10 cellular contexts compared by ENCODE assay signal in the genomic region with DNA sequence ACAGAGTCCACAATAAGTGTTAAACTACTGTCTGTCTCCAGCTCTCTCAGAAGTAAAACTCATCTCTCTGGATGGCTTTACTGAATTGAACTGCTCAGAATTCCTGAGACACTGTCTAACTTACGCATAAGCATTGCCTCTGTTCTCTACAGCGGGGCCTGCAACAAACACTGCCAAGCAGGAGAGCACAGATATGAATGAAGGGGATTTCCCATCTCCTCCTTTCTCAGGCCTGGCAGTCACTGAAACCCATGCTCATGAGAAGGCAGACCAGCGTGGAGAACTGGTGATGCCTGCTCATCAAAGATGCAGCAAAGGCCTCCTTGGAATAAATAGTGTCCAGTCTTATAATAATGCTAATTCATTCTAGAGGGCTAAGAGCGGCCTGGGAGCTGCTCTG. TPM values are rescaled to one million over a fixed set of nuclear protein-coding genes. Genes with fewer than 3 reads are reported as not detected.
DNase-seq lines count a peak whose midpoint lies in the region; ATAC-seq and TF ChIP-seq lines count a peak whose summit lies in the region.
"Had no signal": no experiment of that assay in that cellular context is flagged by ENCODE, and none has a peak within 500 bp of the region (broad histone marks: within the 10 kb centered on the region; RNA-seq: fewer than 3 reads in every experiment).

No MANE protein-coding gene starts in this region.

- H3K9me2 ChIP-seq in GM23338 (ENCODE audit: insufficient read depth) (0 out of 2 replicates have a peak, but pooled peaks cover 2% of the 10 kb centered on the region), OCI-LY7 (ENCODE audit: insufficient read depth, low read length) (no peaks in the 10 kb centered on the region), PC-9 (ENCODE audit: insufficient read depth) (no peaks in the 10 kb centered on the region)

- H3K27me3 ChIP-seq in GM23338 (ENCODE audit: insufficient read depth) (no peaks in the 10 kb centered on the region), PC-9 (ENCODE audit: insufficient read depth, low read depth) (no peaks in the 10 kb centered on the region), heart right ventricle (peaks cover 0 to 29% (median 0%) of the 10 kb centered on the region in 7 donors)
- no peaks in the 10 kb centered on the region for H3K27me3 ChIP-seq in naive thymus-derived CD4-positive, alpha-beta T cell (ENCODE audit: control insufficient read depth in 2 of 2, insufficient read depth in 2 of 2, low read length in 2 of 2)
- H3K27me3 ChIP-seq: right atrium auricular region had no signal

- H3K27ac ChIP-seq in GM23338 (ENCODE audit: low read depth): no peak overlapping the region
- peak overlapping the region; percentile 91 for H3K27ac ChIP-seq in naive thymus-derived CD4-positive, alpha-beta T cell (ENCODE audit: low read depth, low read length)
- no peak overlapping the region for H3K27ac ChIP-seq in OCI-LY7 (ENCODE audit: low read depth, low read length, poor library complexity, severe bottlenecking)
- no peak overlapping the region for H3K27ac ChIP-seq in PC-9
- H3K27ac ChIP-seq in heart right ventricle: no peak overlapping the region
- H3K27ac ChIP-seq: right atrium auricular region had no signal

- no peak overlapping the region for H3K4me2 ChIP-seq in GM23338
- no peak overlapping the region for H3K4me2 ChIP-seq in OCI-LY7 (ENCODE audit: low read length)
- no peak overlapping the region for H3K4me2 ChIP-seq in PC-9

- H3K36me3 ChIP-seq in GM23338 (ENCODE audit: insufficient read depth) (no peaks in the 10 kb centered on the region), OCI-LY7 (ENCODE audit: insufficient read depth, low read length) (no peaks in the 10 kb centered on the region), PC-9 (ENCODE audit: low read depth) (no peaks in the 10 kb centered on the region), heart right ventricle (no peaks in the 10 kb centered on the region)
- H3K36me3 ChIP-seq in naive thymus-derived CD4-positive, alpha-beta T cell (ENCODE audit: control insufficient read depth in 2 of 3, insufficient read depth in 3 of 3, low read length in 3 of 3): peaks cover 11 to 44% (median 16%) of the 10 kb centered on the region in 3 experiments
- H3K36me3 ChIP-seq: right atrium auricular region had no signal

- H3K4me1 ChIP-seq in GM23338 (ENCODE audit: insufficient read depth) (peaks cover 10% of the 10 kb centered on the region; the same call in 1 of the 2 replicates), OCI-LY7 (ENCODE audit: insufficient read depth, low read length, poor library complexity, severe bottlenecking) (no peaks in the 10 kb centered on the region), PC-9 (replicated peaks; ENCODE audit: insufficient read depth) (no peaks in the 10 kb centered on the region), heart right ventricle (peaks cover 0 to 44% (median 0%) of the 10 kb centered on the region in 9 donors)
- peaks cover 84 to 89% of the 10 kb centered on the region in 2 donors for H3K4me1 ChIP-seq in naive thymus-derived CD4-positive, alpha-beta T cell (ENCODE audit: control insufficient read depth in 2 of 2, insufficient read depth in 2 of 2, low read length in 2 of 2)

- POLR2A ChIA-PET in naive thymus-derived CD4-positive, alpha-beta T cell (lab: Charles Lee): interaction anchor here (1.0 to 2.8 kb wide), 9 partner anchors 10 to 136 kb away, joined by 3 to 12 read pairs (median 6); partner anchors contain the start of genes FAM98B and RASGRP1
- POLR2A ChIA-PET in OCI-LY7 (lab: Charles Lee) (interaction anchor here (0.9 kb wide), 1 partner anchor 11 kb away, joined by 11 read pairs; no protein-coding TSS in a partner anchor), PC-9 (lab: Charles Lee; ENCODE audit: unreplicated experiment) (no interaction called here)

- H3K4me3 ChIP-seq in GM23338 (no peak overlapping the region), OCI-LY7 (ENCODE audit: low read depth, low read length, poor library complexity, severe bottlenecking) (no peak overlapping the region), PC-9 (no peak overlapping the region), heart right ventricle (no peak overlapping the region)
- peak overlapping the region; percentile 19 for H3K4me3 ChIP-seq in naive thymus-derived CD4-positive, alpha-beta T cell (ENCODE audit: low read length)
- H3K4me3 ChIP-seq: right atrium auricular region had no signal

- H3K4me1 Mint-ChIP-seq in GM23338: peaks cover 17% of the 10 kb centered on the region; the same call in 2 of the 3 replicates
- H3K4me1 Mint-ChIP-seq in naive thymus-derived CD4-positive, alpha-beta T cell: peaks cover 62 to 95% (median 93%) of the 10 kb centered on the region in 7 donors
- H3K4me1 Mint-ChIP-seq in endothelial cell (ENCODE audit: unreplicated experiment): peaks cover 17% of the 10 kb centered on the region

- ATAC-seq in GM18508 (IDR thresholded peaks at IDR 0.05; ENCODE audit: insufficient read depth, unreplicated experiment) (peak; percentile 67), GM23338 (peak; percentile 37; the same call in 2 of the 3 replicates), heart right ventricle (no peak)
- peak; percentile 60 for ATAC-seq in naive thymus-derived CD4-positive, alpha-beta T cell

- H3K36me3 Mint-ChIP-seq in GM23338 (ENCODE audit: low read depth) (no peaks in the 10 kb centered on the region), endothelial cell (ENCODE audit: low read depth, unreplicated experiment) (no peaks in the 10 kb centered on the region)
- peaks cover 6 to 62% (median 42%) of the 10 kb centered on the region in 5 donors for H3K36me3 Mint-ChIP-seq in naive thymus-derived CD4-positive, alpha-beta T cell

- no peaks in the 10 kb centered on the region for H3K27me3 Mint-ChIP-seq in GM23338 (ENCODE audit: insufficient read depth, low read depth, poor library complexity)
- no peaks in the 10 kb centered on the region for H3K27me3 Mint-ChIP-seq in naive thymus-derived CD4-positive, alpha-beta T cell
- peaks cover 1% of the 10 kb centered on the region for H3K27me3 Mint-ChIP-seq in endothelial cell (ENCODE audit: unreplicated experiment)

- CTCF ChIA-PET in naive thymus-derived CD4-positive, alpha-beta T cell (lab: Charles Lee): interaction anchor here (1.0 to 5.2 kb wide), 5 partner anchors 9 to 135 kb away, joined by 3 to 26 read pairs (median 4); partner anchors contain the start of gene RASGRP1
- CTCF ChIA-PET in OCI-LY7 (lab: Charles Lee; ENCODE audit: unreplicated experiment) (no interaction called here), PC-9 (lab: Charles Lee) (no interaction called here)

- no TSS peak for BruUV-seq in OCI-LY7 (replicated peaks; lab: Mats Ljungman, UMichigan)
- no TSS peak for BruUV-seq in PC-9 (replicated peaks; lab: Mats Ljungman, UMichigan)

- H2AFZ ChIP-seq in GM23338 (no peak overlapping the region), OCI-LY7 (ENCODE audit: low read length) (no peak overlapping the region), PC-9 (no peak overlapping the region)

- no peaks in the 10 kb centered on the region for H3K9me3 ChIP-seq in naive thymus-derived CD4-positive, alpha-beta T cell (ENCODE audit: control insufficient read depth in 2 of 3, low read length in 3 of 3)
- H3K9me3 ChIP-seq in OCI-LY7 (ENCODE audit: low read length): no peaks in the 10 kb centered on the region
- H3K9me3 ChIP-seq in PC-9 (ENCODE audit: insufficient read depth, low read depth): no peaks in the 10 kb centered on the region
- H3K9me3 ChIP-seq in heart right ventricle: no peaks in the 10 kb centered on the region
- H3K9me3 ChIP-seq: right atrium auricular region had no signal

- intact Hi-C loops in naive thymus-derived CD4-positive, alpha-beta T cell (cut with micrococcal nuclease): loop anchor here in 1 of 2 donors (2.0 to 5.0 kb wide), 2 partner anchors 16 to 42 kb away; no protein-coding TSS in a partner anchor
- intact Hi-C loops in OCI-LY7 (cut with micrococcal nuclease; ENCODE audit: unreplicated experiment): no loop called here
- intact Hi-C loops in PC-9 (cut with micrococcal nuclease; ENCODE audit: unreplicated experiment): no loop called here
- intact Hi-C loops in heart right ventricle (cut with DNase I): loop anchor here in 2 of 10 donors (10.0 kb wide), 3 partner anchors 90 to 100 kb away; no protein-coding TSS in a partner anchor

- H3K4me3 Mint-ChIP-seq in GM23338 (no peak overlapping the region), endothelial cell (ENCODE audit: unreplicated experiment) (no peak overlapping the region)
- H3K4me3 Mint-ChIP-seq in naive thymus-derived CD4-positive, alpha-beta T cell: peak overlapping the region; percentile 19 to 97 (median 72)

- H3K27ac Mint-ChIP-seq in GM23338: no peak overlapping the region
- peak overlapping the region; percentile 73 to 98 (median 89) for H3K27ac Mint-ChIP-seq in naive thymus-derived CD4-positive, alpha-beta T cell
- no peak overlapping the region for H3K27ac Mint-ChIP-seq in endothelial cell (ENCODE audit: unreplicated experiment)

- H3K9me3 Mint-ChIP-seq in GM23338: no peaks in the 10 kb centered on the region
- no peaks in the 10 kb centered on the region for H3K9me3 Mint-ChIP-seq in naive thymus-derived CD4-positive, alpha-beta T cell
- no peaks in the 10 kb centered on the region for H3K9me3 Mint-ChIP-seq in endothelial cell (ENCODE audit: unreplicated experiment)

- TF ChIP-seq CTCF in GM23338 (conservative IDR thresholded peaks at IDR 0.05; ENCODE audit: low read depth in 2 of 2) (no peak), endothelial cell (IDR thresholded peaks at IDR 0.05; ENCODE audit: unreplicated experiment) (no peak), OCI-LY7 (conservative IDR thresholded peaks at IDR 0.05; ENCODE audit: low read length) (no peak), PC-9 (conservative IDR thresholded peaks at IDR 0.05) (no peak), heart right ventricle (IDR thresholded peaks at IDR 0.05) (no peak)

- no peaks in the 10 kb centered on the region for H3F3A ChIP-seq in GM23338 (replicated peaks; ENCODE audit: low read depth)
- no peaks in the 10 kb centered on the region for H3F3A ChIP-seq in PC-9 (ENCODE audit: insufficient read depth, low read depth)

- H4K20me1 ChIP-seq in GM23338 (replicated peaks; ENCODE audit: insufficient read depth): no peaks in the 10 kb centered on the region
- no peaks in the 10 kb centered on the region; the same call in 1 of the 2 replicates for H4K20me1 ChIP-seq in OCI-LY7 (ENCODE audit: insufficient read depth, low read length)
- no peaks in the 10 kb centered on the region for H4K20me1 ChIP-seq in PC-9 (ENCODE audit: insufficient read depth)

- 75 to 85% methylated on average over 4 of the region's 4 CpGs for WGBS in heart right ventricle, 2 donors

- H3K79me2 ChIP-seq in GM23338 (replicated peaks; ENCODE audit: insufficient read depth) (no peaks in the 10 kb centered on the region), OCI-LY7 (ENCODE audit: insufficient read depth, low read depth, low read length) (no peaks in the 10 kb centered on the region), PC-9 (ENCODE audit: low read depth) (no peaks in the 10 kb centered on the region)

- DNase-seq in GM23338 (ENCODE audit: low spot score): no peak
- DNase-seq in T-helper 9 cell: peak; percentile 33
- DNase-seq in naive thymus-derived CD4-positive, alpha-beta T cell: peak in 2 of 9 donors; percentile 30 to 41
- no peak for DNase-seq in endothelial cell (ENCODE audit: low spot score)
- DNase-seq in OCI-LY7 (ENCODE audit: low spot score): no peak
- DNase-seq in PC-9: no peak
- DNase-seq in heart right ventricle: no peak
- DNase-seq: RPMI8226 had no signal

RNA-seq across cellular contexts. Expression of gene RASGRP1, which starts 10.3 kb away (rescaled TPM):
- 1.1 and 1.2 TPM in 2 replicates for total RNA-seq in GM23338 (2014; rRNA removed; shearing (Covaris generic))
- polyA plus RNA-seq in GM23338 (2016; fragmentation: Nextera tagmentation; extraction: Ambion mirVana) (0.54 and 1.1 TPM in 2 replicates), heart right ventricle (under 1 TPM in 1 of 2 donors, not detected in 1; 0.04 TPM)
- total RNA-seq in naive thymus-derived CD4-positive, alpha-beta T cell: 100 to 1,000 TPM; 100 to 182 (median 101) TPM
- polyA plus RNA-seq in naive thymus-derived CD4-positive, alpha-beta T cell: 100 to 1,000 TPM in 1 of 2 donors, 10 to 100 TPM in 1; 77.6 to 113 TPM
- total RNA-seq in endothelial cell (ENCODE audit: unreplicated experiment) (0.49 TPM), OCI-LY7 (2022) (6.1 and 12.9 TPM in 2 replicates), PC-9 (2021) (0.39 and 1.5 TPM in 2 replicates), heart right ventricle (1 to 10 TPM in 1 of 10 donors, under 1 TPM in 9; 0.19 to 3.0 (median 0.50) TPM)
- 17.0 and 17.2 TPM in 2 replicates for total RNA-seq in OCI-LY7 (2014; rRNA removed; shearing (Covaris generic))

Comparison
In these comparisons a context has a peak if more than half of its experiments do, and no peak if none do; other contexts are left out.
1. ATAC-seq: peak in GM18508 (single experiment), GM23338 (single experiment) and naive thymus-derived CD4-positive, alpha-beta T cell (single experiment); none in heart right ventricle (0 of 8).
2. H3K27ac Mint-ChIP-seq: peak in naive thymus-derived CD4-positive, alpha-beta T cell (9 of 9); none in GM23338 (single experiment) and endothelial cell (single experiment).
3. H3K4me3 Mint-ChIP-seq: peak in naive thymus-derived CD4-positive, alpha-beta T cell (10 of 10); none in GM23338 (single experiment) and endothelial cell (single experiment).
4. RNA of gene RASGRP1, which starts 10.3 kb away (total RNA-seq): 100 to 182 TPM in naive thymus-derived CD4-positive, alpha-beta T cell; 6.1 to 17.2 TPM in OCI-LY7, 1.1 to 1.2 TPM in GM23338, 0.19 to 3.0 TPM in heart right ventricle, 0.49 TPM in endothelial cell (single experiment) and 0.39 to 1.5 TPM in PC-9; every median in the first group is over 4 times any median in the second.